In the genomic region with DNA sequence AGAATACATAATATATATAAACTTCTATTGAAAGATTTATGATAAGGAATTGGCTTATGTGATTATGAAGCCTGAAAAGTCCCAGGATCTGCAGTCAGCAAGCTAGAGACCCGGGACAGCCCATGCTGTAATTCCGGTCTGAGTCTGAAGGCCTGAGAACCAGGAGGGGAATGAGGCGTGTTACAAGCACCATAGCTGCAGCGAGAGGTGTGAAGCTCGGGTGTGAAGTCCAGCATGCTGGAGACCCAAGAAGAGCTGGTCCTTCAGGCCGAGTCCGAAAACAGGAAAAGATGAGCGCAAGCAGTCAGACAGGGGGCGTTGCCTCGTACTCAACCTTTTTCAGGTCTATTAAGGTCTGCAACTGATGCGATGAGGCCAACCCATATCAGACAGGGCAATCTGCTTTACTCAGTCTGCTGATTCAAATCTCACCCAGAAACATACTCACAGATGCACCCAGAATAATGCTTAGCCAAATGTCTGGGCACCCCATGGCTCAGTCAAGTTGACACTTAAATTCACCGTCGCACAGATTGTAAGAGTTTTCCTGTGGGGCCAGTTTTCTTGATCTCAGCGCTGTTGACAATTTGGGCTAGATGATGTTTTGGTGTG, we compare ENCODE assay signal across 35 cellular contexts.
"Had no signal": no experiment of that assay in that cellular context is flagged by ENCODE, and none has a peak within 500 bp of the region (broad histone marks: within the 10 kb centered on the region; RNA-seq: fewer than 3 reads in every experiment).

No MANE protein-coding gene starts in this region.

- FAIRE-seq: bronchial epithelial cell, endometrium, endothelial cell of umbilical vein had no signal

- H3K27me3 ChIP-seq: ascending aorta, brain microvascular endothelial cell had no signal

- H3K4me1 ChIP-seq: ascending aorta had no signal

- H3K36me3 ChIP-seq: ascending aorta, brain microvascular endothelial cell, esophagus squamous epithelium, gastroesophageal sphincter, heart right ventricle, WERI-Rb-1 had no signal

- H3K27ac ChIP-seq: ascending aorta, brain microvascular endothelial cell, coronary artery, epithelial cell of prostate, esophagus squamous epithelium, gastroesophageal sphincter, heart right ventricle, WERI-Rb-1 had no signal

- ATAC-seq: activated CD4-positive, alpha-beta T cell treated with anti-CD3 and anti-CD28 coated beads for 36 hours; activated CD4-positive, CD25-positive, alpha-beta regulatory T cell treated with anti-CD3 and anti-CD28 coated beads, Interleukin-2, amount 50 U/mL, for 24 hours; activated naive CD4-positive, alpha-beta T cell treated with anti-CD3 and anti-CD28 coated beads, Interleukin-2, amount 50 U/mL, for 72 hours; effector memory CD8-positive, alpha-beta T cell; T-helper 17 cell had no signal

- H3K4me3 ChIP-seq: ascending aorta, coronary artery, esophagus squamous epithelium, gastroesophageal sphincter, heart right ventricle had no signal

- H3K4me3 Mint-ChIP-seq: activated B cell treated with CpG ODN at 0.5 μM for 24 hours; activated CD4-positive, alpha-beta memory T cell treated with anti-CD3 and anti-CD28 coated beads, Interleukin-2, amount 10 ng/mL, durations not matched to agents 7 days and 5 days; activated CD4-positive, alpha-beta T cell treated with anti-CD3 and anti-CD28 coated beads for 36 hours; activated CD4-positive, alpha-beta T cell treated with anti-CD3 and anti-CD28 coated beads, Interleukin-2, amount 10 ng/mL, durations not matched to agents 24 days and 14 days; activated naive CD4-positive, alpha-beta T cell treated with anti-CD3 and anti-CD28 coated beads, Interleukin-2, amount 10 ng/mL, durations not matched to agents 7 days and 5 days; activated naive CD8-positive, alpha-beta T cell treated with anti-CD3 and anti-CD28 coated beads, Interleukin-2, amount 10 ng/mL, durations not matched to agents 7 days and 5 days; activated T-cell treated with anti-CD3 and anti-CD28 coated beads, Interleukin-2, amount 50 U/mL, for 24 hours; activated T-cell treated with anti-CD3 and anti-CD28 coated beads, Interleukin-2, amount 50 U/mL, for 72 hours; central memory CD8-positive, alpha-beta T cell; dendritic cell treated with granulocyte-macrophage colony-stimulating factor and Interleukin-4, amounts not matched to agents 40 ng/mL and 50 ng/mL, for 4 days; effector memory CD8-positive, alpha-beta T cell; T-helper 17 cell; T-helper 2 cell treated with Interferon-gamma antibody and Interleukin-4, amounts not matched to agents 5 μg/mL and 100 μg/mL, for 36 hours had no signal

- H3K9me3 ChIP-seq: ascending aorta, esophagus squamous epithelium, gastroesophageal sphincter, heart right ventricle had no signal

- DNase-seq: activated B cell treated with CpG ODN at 0.5 μM for 24 hours; activated CD4-positive, alpha-beta memory T cell treated with anti-CD3 and anti-CD28 coated beads, Interleukin-2, amount 10 ng/mL, durations not matched to agents 7 days and 5 days; activated CD4-positive, alpha-beta T cell treated with anti-CD3 and anti-CD28 coated beads for 36 hours; activated CD4-positive, alpha-beta T cell treated with anti-CD3 and anti-CD28 coated beads, Interleukin-2, amount 10 ng/mL, durations not matched to agents 24 days and 14 days; activated CD4-positive, alpha-beta T cell treated with anti-CD3 and anti-CD28 coated beads, Interleukin-2, amount 50 U/mL, for 4 hours; activated CD8-positive, alpha-beta memory T cell treated with anti-CD3 and anti-CD28 coated beads, Interleukin-2, amount 50 U/mL, for 48 hours; activated gamma-delta T cell; activated naive CD4-positive, alpha-beta T cell; activated naive CD4-positive, alpha-beta T cell treated with anti-CD3 and anti-CD28 coated beads, Interleukin-2, amount 10 ng/mL, durations not matched to agents 7 days and 5 days; activated naive CD8-positive, alpha-beta T cell treated with anti-CD3 and anti-CD28 coated beads, Interleukin-2, amount 10 ng/mL, durations not matched to agents 7 days and 5 days; activated T-cell treated with anti-CD3 and anti-CD28 coated beads for 4 hours; activated T-cell treated with anti-CD3 and anti-CD28 coated beads, Interleukin-2, amount 50 U/mL, for 24 hours; activated T-cell treated with anti-CD3 and anti-CD28 coated beads, Interleukin-2, amount 50 U/mL, for 72 hours; effector CD4-positive, alpha-beta T cell; effector memory CD8-positive, alpha-beta T cell; esophagus squamous epithelium; foreskin melanocyte; heart right ventricle; T-helper 1 cell; T-helper 17 cell; T1000; WERI-Rb-1 had no signal

- H3K27ac Mint-ChIP-seq: activated B cell treated with CpG ODN at 0.5 μM for 24 hours; activated CD4-positive, alpha-beta memory T cell treated with anti-CD3 and anti-CD28 coated beads, Interleukin-2, amount 10 ng/mL, durations not matched to agents 7 days and 5 days; activated CD4-positive, alpha-beta T cell treated with anti-CD3 and anti-CD28 coated beads for 36 hours; activated CD4-positive, alpha-beta T cell treated with anti-CD3 and anti-CD28 coated beads, Interleukin-2, amount 10 ng/mL, durations not matched to agents 24 days and 14 days; activated naive CD4-positive, alpha-beta T cell treated with anti-CD3 and anti-CD28 coated beads, Interleukin-2, amount 10 ng/mL, durations not matched to agents 7 days and 5 days; activated naive CD4-positive, alpha-beta T cell treated with anti-CD3 and anti-CD28 coated beads, Interleukin-2, amount 50 U/mL, for 72 hours; activated naive CD8-positive, alpha-beta T cell treated with anti-CD3 and anti-CD28 coated beads, Interleukin-2, amount 10 ng/mL, durations not matched to agents 7 days and 5 days; activated T-cell treated with anti-CD3 and anti-CD28 coated beads, Interleukin-2, amount 50 U/mL, for 24 hours; activated T-cell treated with anti-CD3 and anti-CD28 coated beads, Interleukin-2, amount 50 U/mL, for 72 hours; dendritic cell treated with granulocyte-macrophage colony-stimulating factor and Interleukin-4, amounts not matched to agents 40 ng/mL and 50 ng/mL, for 4 days; effector memory CD8-positive, alpha-beta T cell; T-helper 17 cell; T-helper 2 cell treated with Interferon-gamma antibody and Interleukin-4, amounts not matched to agents 5 μg/mL and 100 μg/mL, for 36 hours had no signal

- H3K9me3 Mint-ChIP-seq: activated B cell treated with CpG ODN at 0.5 μM for 24 hours; activated CD4-positive, alpha-beta memory T cell treated with anti-CD3 and anti-CD28 coated beads, Interleukin-2, amount 10 ng/mL, durations not matched to agents 7 days and 5 days; activated naive CD4-positive, alpha-beta T cell treated with anti-CD3 and anti-CD28 coated beads, Interleukin-2, amount 10 ng/mL, durations not matched to agents 7 days and 5 days; activated naive CD8-positive, alpha-beta T cell treated with anti-CD3 and anti-CD28 coated beads, Interleukin-2, amount 10 ng/mL, durations not matched to agents 7 days and 5 days; activated T-cell treated with anti-CD3 and anti-CD28 coated beads, Interleukin-2, amount 50 U/mL, for 24 hours; central memory CD8-positive, alpha-beta T cell; dendritic cell treated with granulocyte-macrophage colony-stimulating factor and Interleukin-4, amounts not matched to agents 40 ng/mL and 50 ng/mL, for 4 days had no signal

- H3K4me1 Mint-ChIP-seq: activated B cell treated with CpG ODN at 0.5 μM for 24 hours had no signal

- H3K36me3 Mint-ChIP-seq: activated naive CD4-positive, alpha-beta T cell treated with anti-CD3 and anti-CD28 coated beads, Interleukin-2, amount 10 ng/mL, durations not matched to agents 7 days and 5 days; activated naive CD8-positive, alpha-beta T cell treated with anti-CD3 and anti-CD28 coated beads, Interleukin-2, amount 10 ng/mL, durations not matched to agents 7 days and 5 days had no signal
